ENCODE assay signal across 6 cellular contexts in the genomic region with DNA sequence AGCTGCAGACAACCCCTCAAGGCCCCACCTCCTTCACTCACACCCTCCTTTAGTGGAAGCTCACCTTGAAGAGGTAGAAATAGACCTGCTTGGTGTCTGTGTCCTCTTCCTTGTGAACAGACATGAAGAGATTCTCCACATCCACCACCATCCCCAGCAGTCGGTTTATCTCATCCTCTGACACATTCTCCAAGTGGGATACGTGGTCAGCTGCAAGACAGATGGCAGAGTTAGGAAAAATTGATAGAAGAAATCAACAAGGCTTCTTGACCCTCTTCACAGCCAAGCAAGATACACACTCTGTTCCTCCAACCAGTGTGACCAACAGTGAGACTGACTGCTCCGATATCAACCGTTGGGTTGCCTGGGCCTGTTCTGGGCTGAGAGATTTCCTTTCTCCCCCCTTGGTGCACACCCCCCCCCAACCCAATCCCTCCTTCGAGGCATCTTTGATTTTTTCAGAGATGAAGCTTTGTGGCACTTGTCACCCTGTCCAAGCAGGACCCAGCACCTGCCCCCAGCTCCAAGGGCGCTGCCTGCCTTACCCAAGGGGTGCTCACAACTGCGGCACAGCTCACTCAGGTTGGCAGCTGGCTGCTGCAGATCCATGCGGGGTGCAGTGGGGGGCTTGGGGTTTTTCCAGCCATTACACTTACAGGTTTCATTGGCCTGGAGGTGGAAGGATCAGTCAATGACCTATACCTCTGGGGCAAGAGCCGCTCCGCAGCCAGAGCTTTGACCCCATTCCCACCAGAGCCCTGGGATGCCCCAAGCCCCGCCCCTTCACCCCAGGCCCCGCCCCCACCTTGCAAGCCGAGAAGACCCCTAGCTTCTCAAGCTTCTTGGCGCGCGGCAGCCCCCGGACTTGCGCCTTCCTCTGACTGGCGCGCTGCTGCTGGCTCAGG. TPM values are rescaled to one million over a fixed set of nuclear protein-coding genes. Genes with fewer than 3 reads are reported as not detected.
DNase-seq lines count a peak whose midpoint lies in the region; ATAC-seq and TF ChIP-seq lines count a peak whose summit lies in the region.

No MANE protein-coding gene starts in this region.

- DNase-seq in RPMI8226 (peak; percentile 21), left ventricle myocardium superior (no peak), tibial nerve (ENCODE audit: low spot score in 2 of 2) (no peak), kidney tubule cell (ENCODE audit: low spot score) (no peak)

- no peak for TF ChIP-seq EP300 in tibial nerve (IDR thresholded peaks at IDR 0.05)

- H3K27me3 ChIP-seq in tibial nerve = no peaks in the 10 kb centered on the region

- no peaks in the 10 kb centered on the region for H3K9me3 ChIP-seq in tibial nerve

- no peak for TF ChIP-seq CTCF in tibial nerve (IDR thresholded peaks at IDR 0.05)

- H3K4me3 ChIP-seq in GM08714 (ENCODE audit: low read length) (peak overlapping the region; percentile 14), tibial nerve (peak overlapping the region; percentile 48 to 96 (median 92))

- no peak for TF ChIP-seq POLR2A in tibial nerve (IDR thresholded peaks at IDR 0.05)

- H3K4me1 ChIP-seq in tibial nerve = peaks cover 0 to 43% (median 14%) of the 10 kb centered on the region in 4 donors

- ATAC-seq in left ventricle myocardium superior (peak; percentile 39), GM18511 (IDR thresholded peaks at IDR 0.05; ENCODE audit: unreplicated experiment) (no peak)

- 24 to 46% methylated on average over 11 to 17 of the region's 20 CpGs for WGBS in tibial nerve, 2 donors

- intact Hi-C loops in left ventricle myocardium superior (cut with micrococcal nuclease) = no loop called here

- peaks cover 0 to 60% (median 0%) of the 10 kb centered on the region in 3 donors for H3K36me3 ChIP-seq in tibial nerve

- peak overlapping the region in 3 of 4 donors; percentile 45 to 83 (median 54) for H3K27ac ChIP-seq in tibial nerve

RNA-seq across cellular contexts. Expression of a gene that starts 0.8 kb away (rescaled TPM):
- 26.1 TPM for total RNA-seq in left ventricle myocardium superior
- total RNA-seq in tibial nerve = 100 to 1,000 TPM in 2 of 4 donors, 10 to 100 TPM in 2; 92.2 to 143 (median 105) TPM

RNA-seq across cellular contexts. Expression of a gene that starts 2.2 kb away (rescaled TPM):
- 0.12 TPM for total RNA-seq in left ventricle myocardium superior
- under 1 TPM in 1 of 4 donors, not detected in 3; 0.22 TPM for total RNA-seq in tibial nerve

RNA-seq across cellular contexts. Expression of a gene that starts 7.9 kb away (rescaled TPM):
- 3.8 TPM for total RNA-seq in left ventricle myocardium superior
- 10 to 100 TPM; 15.9 to 29.4 (median 21.7) TPM for total RNA-seq in tibial nerve

RNA-seq across cellular contexts. Expression of a gene that starts 22.1 kb away (rescaled TPM):
- total RNA-seq in left ventricle myocardium superior = 0.20 TPM
- total RNA-seq in tibial nerve = 1 to 10 TPM in 1 of 4 donors, under 1 TPM in 1, not detected in 2; 0.20 to 1.5 TPM

RNA-seq across cellular contexts. Expression of a gene that starts 34.4 kb away (rescaled TPM):
- 47.1 TPM for total RNA-seq in left ventricle myocardium superior
- 100 to 1,000 TPM in 3 of 4 donors, 10 to 100 TPM in 1; 94.8 to 137 (median 117) TPM for total RNA-seq in tibial nerve
